ENCODE assay signal across 1 cellular context in genomic region chr2:73343992-73344391, GRCh38.
TF ChIP-seq lines count a peak whose summit lies in the region.

No MANE protein-coding gene starts in this region.

TF ChIP-seq in K562, 482 proteins besides CTCF, POLR2A, EP300 and RAD21 (continued from another document):
- TF ChIP-seq RERE (CRISPR knock-in tag; IDR thresholded peaks at IDR 0.05; ENCODE audit: borderline replicate concordance) (no peak), ESRRB (CRISPR knock-in tag; IDR thresholded peaks at IDR 0.05; ENCODE audit: borderline replicate concordance) (no peak), USF2 (CRISPR knock-in tag; IDR thresholded peaks at IDR 0.05) (no peak), AFF1 (IDR thresholded peaks at IDR 0.05; ENCODE audit: low read depth in 1 of 2, partially characterized antibody in 2 of 2) (no peak), CBX3 (IDR thresholded peaks at IDR 0.05; ENCODE audit: borderline replicate concordance in 1 of 2, low read length in 2 of 2) (no peak), ATF7 (IDR thresholded peaks at IDR 0.05) (peak; percentile 12; the same call in 1 of the 2 replicates), CHCHD3 (CRISPR knock-in tag; IDR thresholded peaks at IDR 0.05) (no peak), CTBP1 (IDR thresholded peaks at IDR 0.05; ENCODE audit: borderline replicate concordance) (no peak), NR2C1 (IDR thresholded peaks at IDR 0.05) (no peak), NR2C1 (tag; IDR thresholded peaks at IDR 0.05) (no peak), RNF2 (IDR thresholded peaks at IDR 0.05) (no peak), MYC (IDR thresholded peaks at IDR 0.05; ENCODE audit: low read depth, low read length) (no peak), MYC (CRISPR knock-in tag; IDR thresholded peaks at IDR 0.05; ENCODE audit: borderline replicate concordance, low read depth) (no peak), L3MBTL2 (IDR thresholded peaks at IDR 0.05) (peak; percentile 36; the same call in 1 of the 2 replicates)
